Comparison of ENCODE assay signal across 8 cellular contexts in the genomic region with DNA sequence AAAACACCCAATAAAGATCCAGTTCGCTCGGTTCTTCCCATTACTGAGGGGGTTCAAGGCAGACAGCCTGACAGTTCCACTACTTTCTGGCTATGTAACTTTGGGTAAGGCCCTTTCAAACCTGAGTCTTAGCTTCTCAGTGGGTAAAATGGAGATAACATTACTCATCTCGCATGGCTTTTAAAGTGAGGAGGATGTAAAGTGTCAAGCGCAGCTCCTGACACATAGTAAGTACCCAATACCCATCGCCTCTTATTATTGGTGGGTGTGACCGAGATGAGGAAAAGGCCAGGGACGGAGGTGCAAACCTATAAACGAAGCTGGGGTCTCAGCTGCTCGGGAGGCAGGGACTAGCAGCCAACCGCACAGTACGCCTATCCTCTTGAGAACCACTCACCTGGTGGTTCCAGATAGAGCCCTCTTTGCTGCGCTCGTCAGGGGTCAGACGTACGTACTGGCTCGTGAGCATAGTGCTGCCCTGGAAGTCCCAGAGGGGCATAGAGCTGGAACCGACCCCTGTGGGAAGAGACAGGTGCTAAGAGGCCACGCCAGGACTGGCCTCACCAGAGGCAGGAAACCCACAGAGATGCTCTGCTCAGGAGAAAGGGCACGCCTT. TPM values are rescaled to one million over a fixed set of nuclear protein-coding genes. Genes with fewer than 3 reads are reported as not detected.
DNase-seq lines count a peak whose midpoint lies in the region; ATAC-seq, FAIRE-seq and TF ChIP-seq lines count a peak whose summit lies in the region.

No MANE protein-coding gene starts in this region.

- H3K27ac ChIP-seq in keratinocyte (ENCODE audit: control insufficient read depth, insufficient read depth, low read length), result peak overlapping the region; percentile 95
- peak overlapping the region; percentile 88 for H3K27ac ChIP-seq in temporal lobe (ENCODE audit: low read depth, low read length)

- peak overlapping the region; percentile 96 for H2AFZ ChIP-seq in keratinocyte (ENCODE audit: control insufficient read depth, low read length)

- H3K79me2 ChIP-seq in keratinocyte (ENCODE audit: control insufficient read depth, insufficient read depth, low read length), result peaks cover 53% of the 10 kb centered on the region

- no peaks in the 10 kb centered on the region for H3K27me3 Mint-ChIP-seq in activated naive CD8-positive, alpha-beta T cell treated with anti-CD3 and anti-CD28 coated beads for 36 hours

- peaks cover 25% of the 10 kb centered on the region for H3K4me1 ChIP-seq in keratinocyte (ENCODE audit: control insufficient read depth, extremely low read depth, insufficient read depth, low read length)

- peak overlapping the region; percentile 98 for H3K9ac ChIP-seq in keratinocyte (ENCODE audit: control insufficient read depth, extremely low read depth, insufficient read depth, low read length)

- FAIRE-seq in keratinocyte (lab: Jason Lieb, UNC), result no peak

- peak overlapping the region; percentile 87 to 95 (median 92) for H3K4me3 ChIP-seq in keratinocyte (ENCODE audit: control insufficient read depth in 2 of 3, extremely low read depth in 1 of 3, insufficient read depth in 2 of 3, low read depth in 1 of 3, low read length in 3 of 3)

- no peak for TF ChIP-seq CTCF in keratinocyte (optimal IDR thresholded peaks at IDR 0.05 in 1 of 3, IDR thresholded peaks at IDR 0.05 in 1 of 3, conservative IDR thresholded peaks at IDR 0.05 in 1 of 3; ENCODE audit: extremely low read depth in 1 of 3, insufficient read depth in 2 of 3, low read length in 3 of 3)

- H4K20me1 ChIP-seq in keratinocyte (ENCODE audit: control insufficient read depth, extremely low read depth, insufficient read depth, low read length), result peaks cover 4% of the 10 kb centered on the region

- peak overlapping the region; percentile 97 for H3K4me3 Mint-ChIP-seq in activated naive CD8-positive, alpha-beta T cell treated with anti-CD3 and anti-CD28 coated beads for 36 hours

- peaks cover 7 to 23% of the 10 kb centered on the region in 2 experiments for H3K36me3 ChIP-seq in keratinocyte (ENCODE audit: control insufficient read depth in 2 of 2, extremely low read depth in 1 of 2, insufficient read depth in 2 of 2, low read length in 2 of 2)

- peaks cover 41% of the 10 kb centered on the region for H3K4me1 Mint-ChIP-seq in activated naive CD8-positive, alpha-beta T cell treated with anti-CD3 and anti-CD28 coated beads for 36 hours

- dilution Hi-C loops in keratinocyte (cut with MboI; ENCODE audit: extremely low pct_ligation_motif_present, low sequenced_read_pairs), result no loop called here

- DNase-seq in Right ventricle myocardium superior (peak; percentile 34), Right ventricle myocardium inferior (ENCODE audit: missing footprints) (no peak), keratinocyte (ENCODE audit: low read depth, low spot score) (no peak), SIG-M5 treated with dmso at 0.1 percent for 504 hours (lab: John Stamatoyannopoulos, UW; ENCODE audit: unreplicated experiment) (no peak)
- no peak for DNase-seq in activated naive CD8-positive, alpha-beta T cell treated with anti-CD3 and anti-CD28 coated beads for 36 hours

- no peaks in the 10 kb centered on the region for H3K27me3 ChIP-seq in keratinocyte (ENCODE audit: control insufficient read depth, extremely low read depth, insufficient read depth, low read length)

- intact Hi-C loops in Right ventricle myocardium superior (cut with DNase I) (no loop called here), Right ventricle myocardium inferior (cut with DNase I) (no loop called here)

- peaks cover 13% of the 10 kb centered on the region for H3K36me3 Mint-ChIP-seq in activated naive CD8-positive, alpha-beta T cell treated with anti-CD3 and anti-CD28 coated beads for 36 hours

- peaks cover 10% of the 10 kb centered on the region for H3K9me3 Mint-ChIP-seq in activated naive CD8-positive, alpha-beta T cell treated with anti-CD3 and anti-CD28 coated beads for 36 hours

- no peaks in the 10 kb centered on the region for H3K9me3 ChIP-seq in keratinocyte (ENCODE audit: control insufficient read depth, low read depth, low read length)

- H3K9me1 ChIP-seq in keratinocyte (ENCODE audit: control insufficient read depth, extremely low read depth, insufficient read depth, low read length), result no peaks in the 10 kb centered on the region

- peak overlapping the region; percentile 95 for H3K4me2 ChIP-seq in keratinocyte (ENCODE audit: control insufficient read depth, extremely low read depth, insufficient read depth, low read depth, low read length)

- H3K27ac Mint-ChIP-seq in activated naive CD8-positive, alpha-beta T cell treated with anti-CD3 and anti-CD28 coated beads for 36 hours, result peak overlapping the region; percentile 100

- ATAC-seq in Right ventricle myocardium superior (ENCODE audit: poor library complexity) (no peak), Right ventricle myocardium inferior (no peak), GM21381 (IDR thresholded peaks at IDR 0.05; ENCODE audit: unreplicated experiment) (no peak), HG03159 (IDR thresholded peaks at IDR 0.05; ENCODE audit: unreplicated experiment) (no peak)

RNA-seq across cellular contexts. Expression of a gene that starts 0.6 kb away (rescaled TPM):
- 56.8 TPM for total RNA-seq in Right ventricle myocardium superior
- 72.3 TPM for total RNA-seq in Right ventricle myocardium inferior
- total RNA-seq in activated naive CD8-positive, alpha-beta T cell treated with anti-CD3 and anti-CD28 coated beads for 36 hours, result 10 to 100 TPM; 91.5 to 92.1 TPM
- 105 to 147 TPM (median 146 TPM) in 3 replicates for polyA plus RNA-seq in keratinocyte
- polyA plus RNA-seq in keratinocyte (2011; ENCODE audit: low read depth), result 123 TPM
- polyA plus RNA-seq in keratinocyte (2011; cell fraction: cytosol; rRNA removed), result 97.8 and 116 TPM in 2 replicates
- 203 and 245 TPM in 2 replicates for polyA plus RNA-seq in keratinocyte (2011; cell fraction: nucleus; rRNA removed)
- 87.3 and 153 TPM in 2 replicates for polyA plus RNA-seq in keratinocyte (2012; ENCODE audit: low replicate concordance)
- 165 to 210 TPM (median 166 TPM) in 3 replicates for polyA minus RNA-seq in keratinocyte
- 248 TPM for polyA minus RNA-seq in keratinocyte (2011; cell fraction: cytosol; rRNA and poly(A)+ RNA removed)
- polyA minus RNA-seq in keratinocyte (2011; cell fraction: nucleus; rRNA and poly(A)+ RNA removed), result 118 and 135 TPM in 2 replicates
- total RNA-seq in temporal lobe, result 85.3 TPM

RNA-seq across cellular contexts. Expression of a gene that starts 6.8 kb away (rescaled TPM):
- 2.4 TPM for total RNA-seq in Right ventricle myocardium superior
- total RNA-seq in Right ventricle myocardium inferior, result 3.9 TPM
- total RNA-seq in activated naive CD8-positive, alpha-beta T cell treated with anti-CD3 and anti-CD28 coated beads for 36 hours, result 10 to 100 TPM; 38.9 to 41.2 TPM
- 8.6 to 10.6 TPM (median 9.3 TPM) in 3 replicates for polyA plus RNA-seq in keratinocyte
- 1.1 TPM for polyA plus RNA-seq in keratinocyte (2011; ENCODE audit: low read depth)
- 5.3 and 14.2 TPM in 2 replicates for polyA plus RNA-seq in keratinocyte (2011; cell fraction: cytosol; rRNA removed)
- 12.9 and 17.9 TPM in 2 replicates for polyA plus RNA-seq in keratinocyte (2011; cell fraction: nucleus; rRNA removed)
- 3.5 and 10.1 TPM in 2 replicates for polyA plus RNA-seq in keratinocyte (2012; ENCODE audit: low replicate concordance)
- polyA minus RNA-seq in keratinocyte, result 3.4 to 13.1 TPM (median 5.4 TPM) in 3 replicates
- polyA minus RNA-seq in keratinocyte (2011; cell fraction: cytosol; rRNA and poly(A)+ RNA removed), result 10.2 TPM
- polyA minus RNA-seq in keratinocyte (2011; cell fraction: nucleus; rRNA and poly(A)+ RNA removed), result 4.0 and 5.9 TPM in 2 replicates
- total RNA-seq in temporal lobe, result 3.4 TPM

RNA-seq across cellular contexts. Expression of a gene that starts 33.4 kb away (rescaled TPM):
- not detected for total RNA-seq in Right ventricle myocardium superior
- total RNA-seq in Right ventricle myocardium inferior, result not detected
- not detected for total RNA-seq in activated naive CD8-positive, alpha-beta T cell treated with anti-CD3 and anti-CD28 coated beads for 36 hours
- polyA plus RNA-seq in keratinocyte, result 0.02 to 0.07 TPM (median 0.06 TPM) in 3 replicates
- not detected for polyA plus RNA-seq in keratinocyte (2011; ENCODE audit: low read depth)
- 0.04 TPM in 1 of 2 replicates, not detected in the other for polyA plus RNA-seq in keratinocyte (2011; cell fraction: cytosol; rRNA removed)
- 0.11 and 0.13 TPM in 2 replicates for polyA plus RNA-seq in keratinocyte (2011; cell fraction: nucleus; rRNA removed)
- 0.06 TPM in 1 of 2 replicates, not detected in the other for polyA plus RNA-seq in keratinocyte (2012; ENCODE audit: low replicate concordance)
- 0.22 to 0.30 TPM in 2 of 3 replicates, not detected in the other for polyA minus RNA-seq in keratinocyte
- polyA minus RNA-seq in keratinocyte (2011; cell fraction: cytosol; rRNA and poly(A)+ RNA removed), result not detected
- polyA minus RNA-seq in keratinocyte (2011; cell fraction: nucleus; rRNA and poly(A)+ RNA removed), result 0.32 and 0.47 TPM in 2 replicates
- not detected for total RNA-seq in temporal lobe

RNA-seq across cellular contexts. Expression of a gene that starts 39.2 kb away (rescaled TPM):
- total RNA-seq in Right ventricle myocardium superior, result 2.5 TPM
- total RNA-seq in Right ventricle myocardium inferior, result 2.0 TPM
- total RNA-seq in activated naive CD8-positive, alpha-beta T cell treated with anti-CD3 and anti-CD28 coated beads for 36 hours, result 10 to 100 TPM; 14.7 to 17.3 TPM
- 0.69 to 1.2 TPM (median 0.97 TPM) in 3 replicates for polyA plus RNA-seq in keratinocyte
- polyA plus RNA-seq in keratinocyte (2011; ENCODE audit: low read depth), result 1.1 TPM
- 0.10 and 0.26 TPM in 2 replicates for polyA plus RNA-seq in keratinocyte (2011; cell fraction: cytosol; rRNA removed)
- polyA plus RNA-seq in keratinocyte (2011; cell fraction: nucleus; rRNA removed), result 2.9 and 6.7 TPM in 2 replicates
- 1.3 and 2.7 TPM in 2 replicates for polyA plus RNA-seq in keratinocyte (2012; ENCODE audit: low replicate concordance)
- polyA minus RNA-seq in keratinocyte, result 1.0 to 1.2 TPM (median 1.1 TPM) in 3 replicates
- polyA minus RNA-seq in keratinocyte (2011; cell fraction: cytosol; rRNA and poly(A)+ RNA removed), result 2.1 TPM
- 1.7 and 2.6 TPM in 2 replicates for polyA minus RNA-seq in keratinocyte (2011; cell fraction: nucleus; rRNA and poly(A)+ RNA removed)
- total RNA-seq in temporal lobe, result 3.0 TPM

RNA-seq across cellular contexts. Expression of a gene that starts 47.3 kb away (rescaled TPM):
- total RNA-seq in Right ventricle myocardium superior (27.6 TPM), Right ventricle myocardium inferior (34.1 TPM), temporal lobe (33.2 TPM)
- total RNA-seq in activated naive CD8-positive, alpha-beta T cell treated with anti-CD3 and anti-CD28 coated beads for 36 hours, result 100 to 1,000 TPM; 311 to 315 TPM
- polyA plus RNA-seq in keratinocyte, result 245 to 280 TPM (median 248 TPM) in 3 replicates
- 267 TPM for polyA plus RNA-seq in keratinocyte (2011; ENCODE audit: low read depth)
- 239 and 268 TPM in 2 replicates for polyA plus RNA-seq in keratinocyte (2011; cell fraction: cytosol; rRNA removed)
- 78.9 and 81.4 TPM in 2 replicates for polyA plus RNA-seq in keratinocyte (2011; cell fraction: nucleus; rRNA removed)
- polyA plus RNA-seq in keratinocyte (2012; ENCODE audit: low replicate concordance), result 133 and 194 TPM in 2 replicates
- 138 to 146 TPM (median 141 TPM) in 3 replicates for polyA minus RNA-seq in keratinocyte
- polyA minus RNA-seq in keratinocyte (2011; cell fraction: cytosol; rRNA and poly(A)+ RNA removed), result 170 TPM
- polyA minus RNA-seq in keratinocyte (2011; cell fraction: nucleus; rRNA and poly(A)+ RNA removed), result 29.3 and 33.7 TPM in 2 replicates
